In genomic region chr14:105641075-105641937, GRCh38 we compare ENCODE assay signal across 24 cellular contexts.
DNase-seq lines count a peak whose midpoint lies in the region; ATAC-seq and TF ChIP-seq lines count a peak whose summit lies in the region.
"Had no signal": no experiment of that assay in that cellular context is flagged by ENCODE, and none has a peak within 500 bp of the region (broad histone marks: within the 10 kb centered on the region; RNA-seq: fewer than 3 reads in every experiment).

No MANE protein-coding gene starts in this region.

- no peak for TF ChIP-seq POLR2A in esophagus muscularis mucosa (IDR thresholded peaks at IDR 0.05; ENCODE audit: low read depth)
- TF ChIP-seq POLR2A in adrenal gland (IDR thresholded peaks at IDR 0.05) = no peak

- no peak overlapping the region for H3K4me3 ChIP-seq in esophagus muscularis mucosa
- H3K4me3 ChIP-seq in osteoblast (ENCODE audit: insufficient read depth, low read length) = no peak overlapping the region
- H3K4me3 ChIP-seq in aorta (ENCODE audit: low read length in 2 of 2) = no peak overlapping the region
- no peak overlapping the region for H3K4me3 ChIP-seq in brain microvascular endothelial cell (ENCODE audit: low read depth, low read length)
- H3K4me3 ChIP-seq in adrenal gland = no peak overlapping the region
- H3K4me3 ChIP-seq: A549, BLaER1, GM12878 had no signal

- peak; percentile 26 for ATAC-seq in stimulated activated naive CD8-positive, alpha-beta T cell treated with anti-CD3 and anti-CD28 coated beads, Interleukin-15, amount 100 ng/mL, for 72 hours
- ATAC-seq in stimulated activated naive CD8-positive, alpha-beta T cell treated with anti-CD3 and anti-CD28 coated beads, Interleukin-15, Interleukin-2, amounts not matched to agents 100 U/mL and 50 U/mL, for 24 hours = no peak
- ATAC-seq in aorta (ENCODE audit: low FRiP score) = peak; percentile 54
- ATAC-seq: A549; CD8-positive, alpha-beta T cell; GM12878; HepG2 had no signal

- H3K79me2 ChIP-seq in osteoblast (ENCODE audit: insufficient read depth, low read length) = no peaks in the 10 kb centered on the region

- DNase-seq in stimulated activated naive CD8-positive, alpha-beta T cell treated with anti-CD3 and anti-CD28 coated beads, Interleukin-15, amount 100 ng/mL, for 72 hours = no peak
- no peak for DNase-seq in stimulated activated naive CD8-positive, alpha-beta T cell treated with anti-CD3 and anti-CD28 coated beads, Interleukin-15, Interleukin-2, amounts not matched to agents 100 U/mL and 50 U/mL, for 24 hours
- DNase-seq in esophagus muscularis mucosa (ENCODE audit: extremely low spot score) = no peak
- DNase-seq in osteoblast (ENCODE audit: insufficient read length, low spot score, missing footprints) = peak; percentile 51
- no peak for DNase-seq in aorta
- DNase-seq in brain microvascular endothelial cell = no peak
- DNase-seq in adrenal gland = no peak
- no peak for DNase-seq in NCI-H2196 treated with DMSO at 0.1 percent for 48 hours (lab: John Stamatoyannopoulos, UW; ENCODE audit: unreplicated experiment)
- DNase-seq: Calu3; CD8-positive, alpha-beta T cell; EL; GOT3; KBM-7; NCI-H1105; NCI-H1694 treated with DMSO at 0.1 percent for 48 hours; NCI-H2227 treated with DMSO at 0.1 percent for 48 hours; NCI-H510A treated with DMSO at 0.1 percent for 48 hours; NCI-H82; OCI-M1; SIG-M5 had no signal

- no peaks in the 10 kb centered on the region for H3K36me3 ChIP-seq in esophagus muscularis mucosa
- H3K36me3 ChIP-seq in osteoblast (ENCODE audit: insufficient read depth, low read length) = no peaks in the 10 kb centered on the region
- H3K36me3 ChIP-seq in aorta (ENCODE audit: control insufficient read depth in 1 of 2, insufficient read depth in 2 of 2, low read length in 1 of 2) = no peaks in the 10 kb centered on the region
- H3K36me3 ChIP-seq in brain microvascular endothelial cell (replicated peaks) = no peaks in the 10 kb centered on the region
- H3K36me3 ChIP-seq in adrenal gland (replicated peaks in 1 of 2) = no peaks in the 10 kb centered on the region
- H3K36me3 ChIP-seq: BLaER1 had no signal

- H3K4me2 ChIP-seq in osteoblast (ENCODE audit: insufficient read depth, low read length) = no peak overlapping the region
- H3K4me2 ChIP-seq: A549, BLaER1 had no signal

- H2AFZ ChIP-seq in osteoblast (ENCODE audit: low read length) = no peak overlapping the region

- H3K4me1 Mint-ChIP-seq in stimulated activated naive CD8-positive, alpha-beta T cell treated with anti-CD3 and anti-CD28 coated beads, Interleukin-15, amount 100 ng/mL, for 72 hours = no peaks in the 10 kb centered on the region

- in situ Hi-C loops in brain microvascular endothelial cell (cut with HindIII; ENCODE audit: low pct_ligation_motif_present, low sequenced_read_pairs) = no loop called here

- H3K9me3 Mint-ChIP-seq in stimulated activated naive CD8-positive, alpha-beta T cell treated with anti-CD3 and anti-CD28 coated beads, Interleukin-15, amount 100 ng/mL, for 72 hours = no peaks in the 10 kb centered on the region
- H3K9me3 Mint-ChIP-seq: CD8-positive, alpha-beta T cell had no signal

- 88% methylated on average over 13 of the region's 17 CpGs for WGBS in esophagus muscularis mucosa
- WGBS in aorta, 2 donors = 91% methylated on average over 17 of the region's 17 CpGs
- 72 to 79% (median 77%) methylated on average over 10 to 17 of the region's 17 CpGs for WGBS in adrenal gland, 4 donors

- peak overlapping the region in 1 of 2 donors; percentile 68 for H3K27ac Mint-ChIP-seq in stimulated activated naive CD8-positive, alpha-beta T cell treated with anti-CD3 and anti-CD28 coated beads, Interleukin-15, amount 100 ng/mL, for 72 hours
- H3K27ac Mint-ChIP-seq: CD8-positive, alpha-beta T cell had no signal

- no peaks in the 10 kb centered on the region for H3K27me3 Mint-ChIP-seq in stimulated activated naive CD8-positive, alpha-beta T cell treated with anti-CD3 and anti-CD28 coated beads, Interleukin-15, amount 100 ng/mL, for 72 hours

- no peak for TF ChIP-seq EP300 in esophagus muscularis mucosa (IDR thresholded peaks at IDR 0.05)

- TF ChIP-seq CTCF in esophagus muscularis mucosa (IDR thresholded peaks at IDR 0.05) = no peak
- TF ChIP-seq CTCF in osteoblast (IDR thresholded peaks at IDR 0.05; ENCODE audit: extremely low read depth, low read depth, low read length) = no peak
- TF ChIP-seq CTCF in brain microvascular endothelial cell (IDR thresholded peaks at IDR 0.05; ENCODE audit: low read depth, low read length, missing control alignments) = no peak
- no peak for TF ChIP-seq CTCF in adrenal gland (IDR thresholded peaks at IDR 0.05)

- H3K9me3 ChIP-seq in esophagus muscularis mucosa = no peaks in the 10 kb centered on the region
- H3K9me3 ChIP-seq in osteoblast (ENCODE audit: low read depth, low read length) = no peaks in the 10 kb centered on the region
- no peaks in the 10 kb centered on the region for H3K9me3 ChIP-seq in aorta (ENCODE audit: control insufficient read depth, low read length)
- H3K9me3 ChIP-seq in adrenal gland (replicated peaks in 1 of 3) = no peaks in the 10 kb centered on the region
- H3K9me3 ChIP-seq: A549, BLaER1 had no signal

- no peak overlapping the region for H3K4me3 Mint-ChIP-seq in stimulated activated naive CD8-positive, alpha-beta T cell treated with anti-CD3 and anti-CD28 coated beads, Interleukin-15, amount 100 ng/mL, for 72 hours
- H3K4me3 Mint-ChIP-seq: CD8-positive, alpha-beta T cell had no signal

- H3K27ac ChIP-seq in esophagus muscularis mucosa (replicated peaks in 1 of 4) (peak overlapping the region in 3 of 4 donors; percentile 53 to 72 (median 59)), osteoblast (ENCODE audit: low read depth, low read length) (no peak overlapping the region), aorta (ENCODE audit: low read depth in 1 of 2, low read length in 2 of 2) (no peak overlapping the region), brain microvascular endothelial cell (no peak overlapping the region), adrenal gland (peak overlapping the region in 1 of 5 donors; percentile 22)
- H3K27ac ChIP-seq: A549, BLaER1 had no signal

- no peaks in the 10 kb centered on the region for H3K27me3 ChIP-seq in esophagus muscularis mucosa
- H3K27me3 ChIP-seq in osteoblast (ENCODE audit: insufficient read depth, low read length) = no peaks in the 10 kb centered on the region
- no peaks in the 10 kb centered on the region for H3K27me3 ChIP-seq in aorta (ENCODE audit: control insufficient read depth in 1 of 2, insufficient read depth in 2 of 2, low read length in 1 of 2)
- H3K27me3 ChIP-seq in brain microvascular endothelial cell (replicated peaks) = no peaks in the 10 kb centered on the region
- no peaks in the 10 kb centered on the region for H3K27me3 ChIP-seq in adrenal gland
- H3K27me3 ChIP-seq: BLaER1 had no signal

- H3K4me1 ChIP-seq in esophagus muscularis mucosa (peaks cover 0 to 14% (median 11%) of the 10 kb centered on the region in 4 donors), osteoblast (ENCODE audit: insufficient read depth, low read length) (no peaks in the 10 kb centered on the region), aorta (ENCODE audit: control insufficient read depth in 1 of 2, insufficient read depth in 2 of 2, low read length in 2 of 2) (no peaks in the 10 kb centered on the region), adrenal gland (replicated peaks in 1 of 2) (no peaks in the 10 kb centered on the region)
- H3K4me1 ChIP-seq: A549, BLaER1 had no signal

- intact Hi-C loops in esophagus muscularis mucosa (cut with DNase I) = no loop called here
- intact Hi-C loops in aorta (cut with DNase I) = no loop called here
- intact Hi-C loops in adrenal gland (cut with DNase I) = no loop called here

- no peaks in the 10 kb centered on the region for H4K20me1 ChIP-seq in osteoblast (ENCODE audit: insufficient read depth, low read length)
- H4K20me1 ChIP-seq: BLaER1 had no signal

Comparison
In these comparisons a context has a peak if more than half of its experiments do, and no peak if none do; other contexts are left out.
1. H3K27ac ChIP-seq: peak in esophagus muscularis mucosa (3 of 4); none in osteoblast (single experiment), aorta (0 of 2) and brain microvascular endothelial cell (single experiment).